In genomic region chr3:192514754-192515660, GRCh38 we compare ENCODE assay signal across 9 cellular contexts.
DNase-seq lines count a peak whose midpoint lies in the region; ATAC-seq and TF ChIP-seq lines count a peak whose summit lies in the region.
"Had no signal": no experiment of that assay in that cellular context is flagged by ENCODE, and none has a peak within 500 bp of the region (broad histone marks: within the 10 kb centered on the region; RNA-seq: fewer than 3 reads in every experiment).

No MANE protein-coding gene starts in this region.

- H3K4me3 ChIP-seq in breast epithelium (peak overlapping the region; percentile 37 to 71 (median 56)), testis (peak overlapping the region; percentile 57 to 68)

- TF ChIP-seq POLR2A in breast epithelium (IDR thresholded peaks at IDR 0.05) (no peak), testis (IDR thresholded peaks at IDR 0.05) (no peak)

- WGBS in testis, 2 donors, result 1 to 2% methylated on average over 22 to 48 of the region's 74 CpGs

- H3K4me3 Mint-ChIP-seq in MCF 10A (ENCODE audit: unreplicated experiment), result no peak overlapping the region
- peak overlapping the region; percentile 71 for H3K4me3 Mint-ChIP-seq in activated B cell treated with CpG ODN at 0.5 μM for 24 hours

- no peaks in the 10 kb centered on the region for H3K36me3 Mint-ChIP-seq in MCF 10A (ENCODE audit: insufficient read depth, unreplicated experiment)
- H3K36me3 Mint-ChIP-seq in activated B cell treated with CpG ODN at 0.5 μM for 24 hours (ENCODE audit: low read depth), result no peaks in the 10 kb centered on the region

- POLR2A ChIA-PET in MCF 10A (lab: Yijun Ruan, JAX), result no interaction called here
- POLR2A ChIA-PET in activated B cell treated with CpG ODN at 0.5 μM for 24 hours (lab: Charles Lee), result no interaction called here

- BruUV-seq in MCF 10A (replicated peaks; lab: Mats Ljungman, UMichigan), result no TSS peak

- intact Hi-C loops in breast epithelium (cut with DNase I; ENCODE audit: low total_unique reads) (no loop called here), MCF 10A (cut with micrococcal nuclease) (no loop called here), activated B cell treated with CpG ODN at 0.5 μM for 24 hours (cut with micrococcal nuclease) (no loop called here), left colon (cut with DNase I, micrococcal nuclease) (no loop called here), testis (cut with DNase I; ENCODE audit: low total_unique reads) (no loop called here)

- H3K9me3 Mint-ChIP-seq in MCF 10A (ENCODE audit: unreplicated experiment) (no peaks in the 10 kb centered on the region), activated B cell treated with CpG ODN at 0.5 μM for 24 hours (peaks cover 2% of the 10 kb centered on the region)

- no peaks in the 10 kb centered on the region for H3K4me1 ChIP-seq in breast epithelium
- H3K4me1 ChIP-seq in testis, result no peaks in the 10 kb centered on the region

- no peak overlapping the region for H3K27ac Mint-ChIP-seq in MCF 10A (ENCODE audit: low read depth, unreplicated experiment)
- H3K27ac Mint-ChIP-seq in activated B cell treated with CpG ODN at 0.5 μM for 24 hours, result no peak overlapping the region

- no peak for DNase-seq in breast epithelium (ENCODE audit: low spot score in 2 of 2)
- DNase-seq in MCF 10A (ENCODE audit: unreplicated experiment), result no peak
- peak; percentile 17 for DNase-seq in activated B cell treated with CpG ODN at 0.5 μM for 24 hours
- peak; percentile 18 to 25 for DNase-seq in left colon
- DNase-seq in testis, result peak; percentile 69
- no peak for DNase-seq in activated gamma-delta T cell treated with Interleukin-2 at 50 U/mL for 16 hours
- no peak for DNase-seq in stimulated activated CD4-positive, alpha-beta T cell treated with anti-CD3 and anti-CD28 coated beads, Interleukin-4, amount 100 ng/mL, for 4 hours

- H3K36me3 ChIP-seq in breast epithelium (no peaks in the 10 kb centered on the region), testis (ENCODE audit: low read depth, missing control alignments) (no peaks in the 10 kb centered on the region)

- CTCF ChIA-PET in MCF 10A (lab: Yijun Ruan, JAX), result no interaction called here
- CTCF ChIA-PET in activated B cell treated with CpG ODN at 0.5 μM for 24 hours (lab: Charles Lee), result no interaction called here

- H3K27ac ChIP-seq in breast epithelium (no peak overlapping the region), testis (no peak overlapping the region)
- H3K27ac ChIP-seq: C4-2B had no signal

- no peaks in the 10 kb centered on the region for H3K4me1 Mint-ChIP-seq in MCF 10A (ENCODE audit: insufficient read depth, unreplicated experiment)
- H3K4me1 Mint-ChIP-seq in activated B cell treated with CpG ODN at 0.5 μM for 24 hours, result peaks cover 14% of the 10 kb centered on the region

- H3K9me3 ChIP-seq in breast epithelium (no peaks in the 10 kb centered on the region), testis (no peaks in the 10 kb centered on the region)

- ATAC-seq in activated B cell treated with CpG ODN at 0.5 μM for 24 hours (ENCODE audit: low read depth) (peak; percentile 45), left colon (peak; percentile 68), HG02588 (IDR thresholded peaks at IDR 0.05; ENCODE audit: unreplicated experiment) (no peak)

- H3K27me3 ChIP-seq in breast epithelium, result peaks cover 0 to 20% of the 10 kb centered on the region in 2 donors
- no peaks in the 10 kb centered on the region for H3K27me3 ChIP-seq in testis

- peaks cover 65% of the 10 kb centered on the region for H3K27me3 Mint-ChIP-seq in MCF 10A (ENCODE audit: insufficient read depth, unreplicated experiment)
- peaks cover 50% of the 10 kb centered on the region for H3K27me3 Mint-ChIP-seq in activated B cell treated with CpG ODN at 0.5 μM for 24 hours

- TF ChIP-seq CTCF in breast epithelium (IDR thresholded peaks at IDR 0.05) (no peak), MCF 10A (IDR thresholded peaks at IDR 0.05; ENCODE audit: unreplicated experiment) (no peak), activated B cell treated with CpG ODN at 0.5 μM for 24 hours (IDR thresholded peaks at IDR 0.05) (no peak), testis (IDR thresholded peaks at IDR 0.05) (peak in 1 of 3 experiments; percentile 34)

Comparison
In these comparisons a context has a peak if more than half of its experiments do, and no peak if none do; other contexts are left out.
1. DNase-seq: peak in activated B cell treated with CpG ODN at 0.5 μM for 24 hours (single experiment), left colon (2 of 2) and testis (single experiment); none in breast epithelium (0 of 2), MCF 10A (single experiment), activated gamma-delta T cell treated with Interleukin-2 at 50 U/mL for 16 hours (single experiment) and stimulated activated CD4-positive, alpha-beta T cell treated with anti-CD3 and anti-CD28 coated beads, Interleukin-4, amount 100 ng/mL, for 4 hours (0 of 2).